13 cellular contexts compared by ENCODE assay signal in genomic region chr2:218501665-218502064, GRCh38.
DNase-seq lines count a peak whose midpoint lies in the region; ATAC-seq lines count a peak whose summit lies in the region.
"Had no signal": no experiment of that assay in that cellular context is flagged by ENCODE, and none has a peak within 500 bp of the region (broad histone marks: within the 10 kb centered on the region; RNA-seq: fewer than 3 reads in every experiment).

No MANE protein-coding gene starts in this region.

- H3K36me3 ChIP-seq in muscle layer of duodenum (ENCODE audit: control insufficient read depth in 1 of 2, insufficient read depth in 2 of 2, low read length in 2 of 2), result peaks cover 7 to 8% of the 10 kb centered on the region in 2 donors

- H3K4me1 ChIP-seq in muscle layer of duodenum (ENCODE audit: control insufficient read depth in 1 of 2, insufficient read depth in 2 of 2, low read length in 2 of 2), result peaks cover 0 to 6% of the 10 kb centered on the region in 2 donors

- peaks cover 0 to 5% (median 0%) of the 10 kb centered on the region in 3 donors for H3K4me1 Mint-ChIP-seq in IgD-negative memory B cell
- H3K4me1 Mint-ChIP-seq in activated T-helper 1 cell treated with anti-CD3 and anti-CD28 coated beads, Interleukin-12 subunit alpha, Interleukin-12 subunit beta, Interleukin-2, Interleukin-4 antibody, amounts not matched to agents 30 ng/mL and 10 ng/mL and 1 ng/mL, durations not matched to agents 14 hours and 24 hours and 36 hours (ENCODE audit: low read depth), result no peaks in the 10 kb centered on the region
- H3K4me1 Mint-ChIP-seq: activated CD4-positive, alpha-beta T cell treated with anti-CD3 and anti-CD28 coated beads, Interleukin-2, amount 10 ng/mL, durations not matched to agents 7 days and 5 days; activated naive CD8-positive, alpha-beta T cell treated with anti-CD3 and anti-CD28 coated beads for 36 hours had no signal

- no peaks in the 10 kb centered on the region for H3K9me3 ChIP-seq in muscle layer of duodenum (ENCODE audit: control insufficient read depth in 1 of 2, low read length in 2 of 2)

- no peaks in the 10 kb centered on the region for H3K27me3 ChIP-seq in muscle layer of duodenum (ENCODE audit: low read depth, low read length)

- H3K27ac Mint-ChIP-seq in IgD-negative memory B cell, result peak overlapping the region in 2 of 3 donors; percentile 3 to 14
- H3K27ac Mint-ChIP-seq in activated T-helper 1 cell treated with anti-CD3 and anti-CD28 coated beads, Interleukin-12 subunit alpha, Interleukin-12 subunit beta, Interleukin-2, Interleukin-4 antibody, amounts not matched to agents 30 ng/mL and 10 ng/mL and 1 ng/mL, durations not matched to agents 14 hours and 24 hours and 36 hours, result no peak overlapping the region
- H3K27ac Mint-ChIP-seq: activated CD4-positive, alpha-beta T cell treated with anti-CD3 and anti-CD28 coated beads, Interleukin-2, amount 10 ng/mL, durations not matched to agents 7 days and 5 days; activated naive CD8-positive, alpha-beta T cell treated with anti-CD3 and anti-CD28 coated beads for 36 hours had no signal

- H3K4me3 ChIP-seq in muscle layer of duodenum (ENCODE audit: low read depth in 1 of 2, low read length in 2 of 2), result no peak overlapping the region

- H3K9me3 Mint-ChIP-seq in IgD-negative memory B cell, result no peaks in the 10 kb centered on the region
- no peaks in the 10 kb centered on the region for H3K9me3 Mint-ChIP-seq in activated T-helper 1 cell treated with anti-CD3 and anti-CD28 coated beads, Interleukin-12 subunit alpha, Interleukin-12 subunit beta, Interleukin-2, Interleukin-4 antibody, amounts not matched to agents 30 ng/mL and 10 ng/mL and 1 ng/mL, durations not matched to agents 14 hours and 24 hours and 36 hours
- H3K9me3 Mint-ChIP-seq: activated CD4-positive, alpha-beta T cell treated with anti-CD3 and anti-CD28 coated beads, Interleukin-2, amount 10 ng/mL, durations not matched to agents 7 days and 5 days; activated naive CD8-positive, alpha-beta T cell treated with anti-CD3 and anti-CD28 coated beads for 36 hours had no signal

- peaks cover 5% of the 10 kb centered on the region for H3K36me3 Mint-ChIP-seq in IgD-negative memory B cell
- peaks cover 21% of the 10 kb centered on the region for H3K36me3 Mint-ChIP-seq in activated T-helper 1 cell treated with anti-CD3 and anti-CD28 coated beads, Interleukin-12 subunit alpha, Interleukin-12 subunit beta, Interleukin-2, Interleukin-4 antibody, amounts not matched to agents 30 ng/mL and 10 ng/mL and 1 ng/mL, durations not matched to agents 14 hours and 24 hours and 36 hours (ENCODE audit: low read depth)

- H3K27me3 Mint-ChIP-seq in IgD-negative memory B cell, result no peaks in the 10 kb centered on the region
- no peaks in the 10 kb centered on the region for H3K27me3 Mint-ChIP-seq in activated T-helper 1 cell treated with anti-CD3 and anti-CD28 coated beads, Interleukin-12 subunit alpha, Interleukin-12 subunit beta, Interleukin-2, Interleukin-4 antibody, amounts not matched to agents 30 ng/mL and 10 ng/mL and 1 ng/mL, durations not matched to agents 14 hours and 24 hours and 36 hours (ENCODE audit: insufficient read depth)
- H3K27me3 Mint-ChIP-seq: activated CD4-positive, alpha-beta T cell treated with anti-CD3 and anti-CD28 coated beads, Interleukin-2, amount 10 ng/mL, durations not matched to agents 7 days and 5 days; activated naive CD8-positive, alpha-beta T cell treated with anti-CD3 and anti-CD28 coated beads for 36 hours had no signal

- no peak for ATAC-seq in HG03108 (IDR thresholded peaks at IDR 0.05; ENCODE audit: unreplicated experiment)

- intact Hi-C loops in activated T-helper 1 cell treated with anti-CD3 and anti-CD28 coated beads, Interleukin-12 subunit alpha, Interleukin-12 subunit beta, Interleukin-2, Interleukin-4 antibody, amounts not matched to agents 30 ng/mL and 10 ng/mL and 1 ng/mL, durations not matched to agents 14 hours and 24 hours and 36 hours (cut with micrococcal nuclease), result no loop called here

- no peak overlapping the region for H3K4me3 Mint-ChIP-seq in IgD-negative memory B cell
- no peak overlapping the region for H3K4me3 Mint-ChIP-seq in activated T-helper 1 cell treated with anti-CD3 and anti-CD28 coated beads, Interleukin-12 subunit alpha, Interleukin-12 subunit beta, Interleukin-2, Interleukin-4 antibody, amounts not matched to agents 30 ng/mL and 10 ng/mL and 1 ng/mL, durations not matched to agents 14 hours and 24 hours and 36 hours
- H3K4me3 Mint-ChIP-seq: activated CD4-positive, alpha-beta T cell treated with anti-CD3 and anti-CD28 coated beads, Interleukin-2, amount 10 ng/mL, durations not matched to agents 7 days and 5 days; activated naive CD8-positive, alpha-beta T cell treated with anti-CD3 and anti-CD28 coated beads for 36 hours had no signal

- DNase-seq in AG08396 (ENCODE audit: low spot score) (peak; percentile 30), fibroblast of peridontal ligament (ENCODE audit: extremely low read depth) (peak; percentile 83), putamen (ENCODE audit: low spot score) (no peak), NCI-H446 (lab: John Stamatoyannopoulos, UW) (no peak)
- DNase-seq in activated T-helper 1 cell treated with anti-CD3 and anti-CD28 coated beads, Interleukin-12 subunit alpha, Interleukin-12 subunit beta, Interleukin-2, Interleukin-4 antibody, amounts not matched to agents 30 ng/mL and 10 ng/mL and 1 ng/mL, durations not matched to agents 14 hours and 24 hours and 36 hours (ENCODE audit: low spot score), result no peak
- DNase-seq: activated CD4-positive, alpha-beta T cell treated with anti-CD3 and anti-CD28 coated beads, Interleukin-2, amount 10 ng/mL, durations not matched to agents 7 days and 5 days; activated naive CD8-positive, alpha-beta T cell treated with anti-CD3 and anti-CD28 coated beads for 36 hours; NCI-H345; SHP77 treated with DMSO at 0.1 percent for 48 hours; stimulated activated CD4-positive, alpha-beta T cell treated with anti-CD3 and anti-CD28 coated beads, Interleukin-2, amount 100 ng/mL, for 48 hours had no signal

- peak overlapping the region; percentile 23 for H3K27ac ChIP-seq in muscle layer of duodenum (ENCODE audit: low read length)

Comparison
In these comparisons a context has a peak if more than half of its experiments do, and no peak if none do; other contexts are left out.
1. DNase-seq: peak in AG08396 (single experiment) and fibroblast of peridontal ligament (single experiment); none in putamen (single experiment), activated T-helper 1 cell treated with anti-CD3 and anti-CD28 coated beads, Interleukin-12 subunit alpha, Interleukin-12 subunit beta, Interleukin-2, Interleukin-4 antibody, amounts not matched to agents 30 ng/mL and 10 ng/mL and 1 ng/mL, durations not matched to agents 14 hours and 24 hours and 36 hours (single experiment) and NCI-H446 (0 of 2).